In the genomic region with DNA sequence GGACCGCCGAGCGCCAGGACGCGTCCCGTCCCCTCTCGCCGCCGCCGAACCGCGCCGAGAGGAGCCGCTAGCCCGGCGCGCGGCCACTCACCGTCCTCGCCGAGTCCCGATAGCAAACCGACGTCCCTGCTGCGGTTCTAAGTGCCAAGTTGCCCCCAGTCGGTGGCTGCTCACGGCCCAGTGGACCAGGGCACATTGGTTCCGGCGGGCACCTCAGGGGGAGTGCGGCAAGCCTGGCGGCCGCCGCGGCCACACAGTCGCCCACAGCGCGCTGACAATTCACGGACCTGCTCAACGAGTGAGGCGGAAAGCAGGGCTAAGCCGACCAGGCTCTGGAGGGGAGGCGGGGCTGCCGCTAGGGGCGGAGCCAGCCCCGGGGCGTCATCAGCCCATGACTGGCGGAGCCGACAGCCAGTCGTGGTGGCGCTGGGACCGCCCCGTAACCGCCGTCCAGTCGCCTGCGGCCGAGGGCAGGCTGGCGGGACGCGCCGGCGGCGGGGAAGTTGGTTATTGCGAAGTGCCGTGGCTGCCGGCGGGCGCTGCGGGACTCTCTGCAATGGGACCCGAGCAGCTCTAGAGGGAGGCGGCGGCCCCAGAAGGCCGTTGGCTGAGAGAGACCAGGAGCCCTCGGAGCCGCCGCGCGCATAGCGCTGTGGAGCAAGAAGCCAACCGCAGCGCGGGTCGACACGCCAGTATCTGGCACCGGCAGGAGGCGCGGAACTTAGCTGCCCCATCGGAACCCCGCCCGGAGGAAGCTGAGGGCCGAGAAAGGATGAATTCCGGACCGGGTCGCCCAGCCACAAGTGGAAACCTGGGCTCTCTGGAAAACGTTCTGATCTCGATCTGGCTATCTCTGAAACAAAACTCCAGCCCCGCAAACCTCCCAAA, we compare ENCODE assay signal across 1 cellular context.
A peak's percentile ranks its signal among the peaks of the same experiment; 100 is the strongest.
TF ChIP-seq lines count a peak whose summit lies in the region.

A gene with protein sequence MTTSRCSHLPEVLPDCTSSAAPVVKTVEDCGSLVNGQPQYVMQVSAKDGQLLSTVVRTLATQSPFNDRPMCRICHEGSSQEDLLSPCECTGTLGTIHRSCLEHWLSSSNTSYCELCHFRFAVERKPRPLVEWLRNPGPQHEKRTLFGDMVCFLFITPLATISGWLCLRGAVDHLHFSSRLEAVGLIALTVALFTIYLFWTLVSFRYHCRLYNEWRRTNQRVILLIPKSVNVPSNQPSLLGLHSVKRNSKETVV (minus strand): TSS at position 300 of the 888 bp plus-strand sequence. CDS start 112,387 bp downstream, outside the sequence.

TF ChIP-seq in K562, 482 proteins besides CTCF, POLR2A, EP300 and RAD21 (continued from another document and continues in another):
- TF ChIP-seq, protein P1, sequence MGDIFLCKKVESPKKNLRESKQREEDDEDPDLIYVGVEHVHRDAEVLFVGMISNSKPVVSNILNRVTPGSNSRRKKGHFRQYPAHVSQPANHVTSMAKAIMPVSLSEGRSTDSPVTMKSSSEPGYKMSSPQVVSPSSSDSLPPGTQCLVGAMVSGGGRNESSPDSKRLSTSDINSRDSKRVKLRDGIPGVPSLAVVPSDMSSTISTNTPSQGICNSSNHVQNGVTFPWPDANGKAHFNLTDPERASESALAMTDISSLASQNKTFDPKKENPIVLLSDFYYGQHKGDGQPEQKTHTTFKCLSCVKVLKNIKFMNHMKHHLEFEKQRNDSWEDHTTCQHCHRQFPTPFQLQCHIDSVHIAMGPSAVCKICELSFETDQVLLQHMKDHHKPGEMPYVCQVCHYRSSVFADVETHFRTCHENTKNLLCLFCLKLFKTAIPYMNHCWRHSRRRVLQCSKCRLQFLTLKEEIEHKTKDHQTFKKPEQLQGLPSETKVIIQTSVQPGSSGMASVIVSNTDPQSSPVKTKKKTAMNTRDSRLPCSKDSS (IDR thresholded peaks at IDR 0.05; ENCODE audit: low read depth, partially characterized antibody), result no peak
- TF ChIP-seq PCBP1 (IDR thresholded peaks at IDR 0.05; ENCODE audit: low read depth, low read length, poor library complexity, severe bottlenecking) (peak; percentile 64), ARID2 (IDR thresholded peaks at IDR 0.05) (no peak), XRCC4 (IDR thresholded peaks at IDR 0.05; ENCODE audit: extremely low read depth, insufficient read depth, insufficient read length) (no peak), ZNF212 (CRISPR knock-in tag; IDR thresholded peaks at IDR 0.05) (no peak), NR2F6 (CRISPR knock-in tag; IDR thresholded peaks at IDR 0.05) (no peak), ZNF224 (CRISPR knock-in tag; IDR thresholded peaks at IDR 0.05) (peak; percentile 71; the same call in 1 of the 2 replicates), TEAD2 (tag; IDR thresholded peaks at IDR 0.05) (no peak), CBFB (CRISPR knock-in tag; IDR thresholded peaks at IDR 0.05) (no peak), ZNF507 (tag; conservative IDR thresholded peaks at IDR 0.05) (no peak), TGIF2 (CRISPR knock-in tag; IDR thresholded peaks at IDR 0.05) (peak; percentile 37; the same call in 1 of the 2 replicates), TCF7L2 (IDR thresholded peaks at IDR 0.05; ENCODE audit: low read depth, low read length) (no peak), NR4A1 (CRISPR knock-in tag; IDR thresholded peaks at IDR 0.05) (no peak), NR4A1 (tag; IDR thresholded peaks at IDR 0.05) (no peak), XRCC3 (IDR thresholded peaks at IDR 0.05) (no peak), ZNF785 (CRISPR knock-in tag; IDR thresholded peaks at IDR 0.05) (no peak), ARID1B (IDR thresholded peaks at IDR 0.05) (0 out of 2 replicates have a peak, but pooled peaks have one; percentile 46), ZNF764 (CRISPR knock-in tag; IDR thresholded peaks at IDR 0.05; ENCODE audit: low read depth) (no peak), ESRRA (IDR thresholded peaks at IDR 0.05; ENCODE audit: borderline replicate concordance, low read depth) (peak; percentile 80; the same call in 1 of the 2 replicates), PTRF (tag; IDR thresholded peaks at IDR 0.05) (no peak)
- TF ChIP-seq, protein P2, sequence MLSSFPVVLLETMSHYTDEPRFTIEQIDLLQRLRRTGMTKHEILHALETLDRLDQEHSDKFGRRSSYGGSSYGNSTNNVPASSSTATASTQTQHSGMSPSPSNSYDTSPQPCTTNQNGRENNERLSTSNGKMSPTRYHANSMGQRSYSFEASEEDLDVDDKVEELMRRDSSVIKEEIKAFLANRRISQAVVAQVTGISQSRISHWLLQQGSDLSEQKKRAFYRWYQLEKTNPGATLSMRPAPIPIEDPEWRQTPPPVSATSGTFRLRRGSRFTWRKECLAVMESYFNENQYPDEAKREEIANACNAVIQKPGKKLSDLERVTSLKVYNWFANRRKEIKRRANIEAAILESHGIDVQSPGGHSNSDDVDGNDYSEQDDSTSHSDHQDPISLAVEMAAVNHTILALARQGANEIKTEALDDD (IDR thresholded peaks at IDR 0.05), result no peak
- TF ChIP-seq, protein P3, sequence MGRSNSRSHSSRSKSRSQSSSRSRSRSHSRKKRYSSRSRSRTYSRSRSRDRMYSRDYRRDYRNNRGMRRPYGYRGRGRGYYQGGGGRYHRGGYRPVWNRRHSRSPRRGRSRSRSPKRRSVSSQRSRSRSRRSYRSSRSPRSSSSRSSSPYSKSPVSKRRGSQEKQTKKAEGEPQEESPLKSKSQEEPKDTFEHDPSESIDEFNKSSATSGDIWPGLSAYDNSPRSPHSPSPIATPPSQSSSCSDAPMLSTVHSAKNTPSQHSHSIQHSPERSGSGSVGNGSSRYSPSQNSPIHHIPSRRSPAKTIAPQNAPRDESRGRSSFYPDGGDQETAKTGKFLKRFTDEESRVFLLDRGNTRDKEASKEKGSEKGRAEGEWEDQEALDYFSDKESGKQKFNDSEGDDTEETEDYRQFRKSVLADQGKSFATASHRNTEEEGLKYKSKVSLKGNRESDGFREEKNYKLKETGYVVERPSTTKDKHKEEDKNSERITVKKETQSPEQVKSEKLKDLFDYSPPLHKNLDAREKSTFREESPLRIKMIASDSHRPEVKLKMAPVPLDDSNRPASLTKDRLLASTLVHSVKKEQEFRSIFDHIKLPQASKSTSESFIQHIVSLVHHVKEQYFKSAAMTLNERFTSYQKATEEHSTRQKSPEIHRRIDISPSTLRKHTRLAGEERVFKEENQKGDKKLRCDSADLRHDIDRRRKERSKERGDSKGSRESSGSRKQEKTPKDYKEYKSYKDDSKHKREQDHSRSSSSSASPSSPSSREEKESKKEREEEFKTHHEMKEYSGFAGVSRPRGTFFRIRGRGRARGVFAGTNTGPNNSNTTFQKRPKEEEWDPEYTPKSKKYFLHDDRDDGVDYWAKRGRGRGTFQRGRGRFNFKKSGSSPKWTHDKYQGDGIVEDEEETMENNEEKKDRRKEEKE (IDR thresholded peaks at IDR 0.05; ENCODE audit: borderline replicate concordance in 1 of 2, control insufficient read depth in 1 of 2, low read depth in 2 of 2, low read length in 1 of 2), result no peak
- TF ChIP-seq, protein P4, sequence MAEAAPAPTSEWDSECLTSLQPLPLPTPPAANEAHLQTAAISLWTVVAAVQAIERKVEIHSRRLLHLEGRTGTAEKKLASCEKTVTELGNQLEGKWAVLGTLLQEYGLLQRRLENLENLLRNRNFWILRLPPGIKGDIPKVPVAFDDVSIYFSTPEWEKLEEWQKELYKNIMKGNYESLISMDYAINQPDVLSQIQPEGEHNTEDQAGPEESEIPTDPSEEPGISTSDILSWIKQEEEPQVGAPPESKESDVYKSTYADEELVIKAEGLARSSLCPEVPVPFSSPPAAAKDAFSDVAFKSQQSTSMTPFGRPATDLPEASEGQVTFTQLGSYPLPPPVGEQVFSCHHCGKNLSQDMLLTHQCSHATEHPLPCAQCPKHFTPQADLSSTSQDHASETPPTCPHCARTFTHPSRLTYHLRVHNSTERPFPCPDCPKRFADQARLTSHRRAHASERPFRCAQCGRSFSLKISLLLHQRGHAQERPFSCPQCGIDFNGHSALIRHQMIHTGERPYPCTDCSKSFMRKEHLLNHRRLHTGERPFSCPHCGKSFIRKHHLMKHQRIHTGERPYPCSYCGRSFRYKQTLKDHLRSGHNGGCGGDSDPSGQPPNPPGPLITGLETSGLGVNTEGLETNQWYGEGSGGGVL (CRISPR knock-in tag; IDR thresholded peaks at IDR 0.05), result no peak
- TF ChIP-seq, protein P5, sequence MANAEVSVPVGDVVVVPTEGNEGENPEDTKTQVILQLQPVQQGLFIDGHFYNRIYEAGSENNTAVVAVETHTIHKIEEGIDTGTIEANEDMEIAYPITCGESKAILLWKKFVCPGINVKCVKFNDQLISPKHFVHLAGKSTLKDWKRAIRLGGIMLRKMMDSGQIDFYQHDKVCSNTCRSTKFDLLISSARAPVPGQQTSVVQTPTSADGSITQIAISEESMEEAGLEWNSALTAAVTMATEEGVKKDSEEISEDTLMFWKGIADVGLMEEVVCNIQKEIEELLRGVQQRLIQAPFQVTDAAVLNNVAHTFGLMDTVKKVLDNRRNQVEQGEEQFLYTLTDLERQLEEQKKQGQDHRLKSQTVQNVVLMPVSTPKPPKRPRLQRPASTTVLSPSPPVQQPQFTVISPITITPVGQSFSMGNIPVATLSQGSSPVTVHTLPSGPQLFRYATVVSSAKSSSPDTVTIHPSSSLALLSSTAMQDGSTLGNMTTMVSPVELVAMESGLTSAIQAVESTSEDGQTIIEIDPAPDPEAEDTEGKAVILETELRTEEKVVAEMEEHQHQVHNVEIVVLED (CRISPR knock-in tag; IDR thresholded peaks at IDR 0.05), result peak; percentile 65
- TF ChIP-seq, protein P6, sequence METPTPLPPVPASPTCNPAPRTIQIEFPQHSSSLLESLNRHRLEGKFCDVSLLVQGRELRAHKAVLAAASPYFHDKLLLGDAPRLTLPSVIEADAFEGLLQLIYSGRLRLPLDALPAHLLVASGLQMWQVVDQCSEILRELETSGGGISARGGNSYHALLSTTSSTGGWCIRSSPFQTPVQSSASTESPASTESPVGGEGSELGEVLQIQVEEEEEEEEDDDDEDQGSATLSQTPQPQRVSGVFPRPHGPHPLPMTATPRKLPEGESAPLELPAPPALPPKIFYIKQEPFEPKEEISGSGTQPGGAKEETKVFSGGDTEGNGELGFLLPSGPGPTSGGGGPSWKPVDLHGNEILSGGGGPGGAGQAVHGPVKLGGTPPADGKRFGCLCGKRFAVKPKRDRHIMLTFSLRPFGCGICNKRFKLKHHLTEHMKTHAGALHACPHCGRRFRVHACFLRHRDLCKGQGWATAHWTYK (CRISPR knock-in tag; IDR thresholded peaks at IDR 0.05), result peak; percentile 32; the same call in 1 of the 2 replicates
- TF ChIP-seq, protein P7, sequence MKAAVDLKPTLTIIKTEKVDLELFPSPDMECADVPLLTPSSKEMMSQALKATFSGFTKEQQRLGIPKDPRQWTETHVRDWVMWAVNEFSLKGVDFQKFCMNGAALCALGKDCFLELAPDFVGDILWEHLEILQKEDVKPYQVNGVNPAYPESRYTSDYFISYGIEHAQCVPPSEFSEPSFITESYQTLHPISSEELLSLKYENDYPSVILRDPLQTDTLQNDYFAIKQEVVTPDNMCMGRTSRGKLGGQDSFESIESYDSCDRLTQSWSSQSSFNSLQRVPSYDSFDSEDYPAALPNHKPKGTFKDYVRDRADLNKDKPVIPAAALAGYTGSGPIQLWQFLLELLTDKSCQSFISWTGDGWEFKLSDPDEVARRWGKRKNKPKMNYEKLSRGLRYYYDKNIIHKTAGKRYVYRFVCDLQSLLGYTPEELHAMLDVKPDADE (conservative IDR thresholded peaks at IDR 0.05; ENCODE audit: control insufficient read depth, low read depth, low read length), result peak; percentile 28; the same call in 1 of the 2 replicates
- TF ChIP-seq, protein P8, sequence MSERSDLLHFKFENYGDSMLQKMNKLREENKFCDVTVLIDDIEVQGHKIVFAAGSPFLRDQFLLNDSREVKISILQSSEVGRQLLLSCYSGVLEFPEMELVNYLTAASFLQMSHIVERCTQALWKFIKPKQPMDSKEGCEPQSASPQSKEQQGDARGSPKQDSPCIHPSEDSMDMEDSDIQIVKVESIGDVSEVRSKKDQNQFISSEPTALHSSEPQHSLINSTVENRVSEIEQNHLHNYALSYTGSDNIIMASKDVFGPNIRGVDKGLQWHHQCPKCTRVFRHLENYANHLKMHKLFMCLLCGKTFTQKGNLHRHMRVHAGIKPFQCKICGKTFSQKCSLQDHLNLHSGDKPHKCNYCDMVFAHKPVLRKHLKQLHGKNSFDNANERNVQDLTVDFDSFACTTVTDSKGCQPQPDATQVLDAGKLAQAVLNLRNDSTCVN (CRISPR knock-in tag; IDR thresholded peaks at IDR 0.05), result no peak
